8 cellular contexts compared by ENCODE assay signal in the genomic region with DNA sequence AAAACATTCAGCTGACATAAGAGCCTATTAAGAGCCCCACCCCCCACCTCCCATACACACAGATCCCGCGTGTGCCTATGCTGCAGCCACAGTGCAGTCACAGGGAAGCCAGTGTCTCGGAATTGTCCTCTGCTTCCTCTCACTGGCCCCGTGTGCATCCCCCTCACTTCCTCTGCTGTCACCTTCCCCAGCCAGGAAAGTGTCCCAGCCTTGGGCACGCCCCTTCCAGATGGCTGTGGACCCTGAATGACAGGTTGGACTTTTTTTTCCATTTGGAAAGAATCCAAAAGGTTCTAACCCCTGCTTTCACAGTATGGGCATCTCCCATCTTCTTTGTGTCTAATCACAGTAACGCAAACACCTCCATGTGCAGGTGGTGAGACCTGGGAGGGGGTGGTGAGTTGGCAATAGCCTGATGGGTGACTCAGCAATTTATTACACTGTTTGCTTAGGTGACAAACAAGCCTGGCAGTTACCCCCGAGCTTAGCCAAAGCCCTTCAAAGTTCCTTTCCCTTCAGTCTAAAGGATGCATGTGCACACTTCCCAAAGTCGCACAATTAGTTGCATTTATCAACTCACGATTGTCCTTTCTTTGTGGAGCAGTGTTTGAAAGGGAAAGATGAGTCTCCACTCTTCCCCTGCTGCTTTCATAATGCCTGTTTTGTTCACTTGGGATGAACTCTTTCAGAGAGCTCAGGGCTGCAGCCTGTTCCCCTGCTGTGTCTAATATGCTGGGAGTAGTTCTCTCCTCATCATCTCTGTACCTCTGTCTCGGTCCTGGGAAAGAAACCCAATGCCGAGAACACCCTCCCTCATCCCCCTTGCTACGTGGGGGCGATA.
DNase-seq lines count a peak whose midpoint lies in the region; ATAC-seq and TF ChIP-seq lines count a peak whose summit lies in the region.

No MANE protein-coding gene starts in this region.

- no peak for TF ChIP-seq CTCF in gastrocnemius medialis (IDR thresholded peaks at IDR 0.05 in 4 of 5, conservative IDR thresholded peaks at IDR 0.05 in 1 of 5)

- ATAC-seq in gastrocnemius medialis (no peak), GM18909 (IDR thresholded peaks at IDR 0.05; ENCODE audit: poor library complexity, unreplicated experiment) (no peak)

- no peaks in the 10 kb centered on the region for H3K36me3 ChIP-seq in gastrocnemius medialis

- H3K4me3 Mint-ChIP-seq in activated CD4-positive, alpha-beta T cell treated with anti-CD3 and anti-CD28 coated beads, Interleukin-2, amount 10 ng/mL, durations not matched to agents 7 days and 5 days = no peak overlapping the region

- in situ Hi-C loops in gastrocnemius medialis (cut with MboI; ENCODE audit: low sequenced_read_pairs in 4 of 4) = loop anchor here in 3 of 4 donors (10.0 to 25.0 kb wide), 3 partner anchors 366 to 396 kb away; no protein-coding TSS in a partner anchor

- no peak for TF ChIP-seq POLR2A in gastrocnemius medialis (IDR thresholded peaks at IDR 0.05)

- intact Hi-C loops in gastrocnemius medialis (cut with DNase I; ENCODE audit: low total_unique reads) = no loop called here

- CTCF ChIA-PET in activated CD4-positive, alpha-beta T cell treated with anti-CD3 and anti-CD28 coated beads, Interleukin-2, amount 10 ng/mL, durations not matched to agents 7 days and 5 days (lab: Charles Lee) = interaction anchor here (1.4 kb wide), 1 partner anchor 28 kb away, joined by 4 read pairs; no protein-coding TSS in a partner anchor

- H3K27ac Mint-ChIP-seq in activated CD4-positive, alpha-beta T cell treated with anti-CD3 and anti-CD28 coated beads, Interleukin-2, amount 10 ng/mL, durations not matched to agents 7 days and 5 days = peak overlapping the region; percentile 44

- DNase-seq in activated CD4-positive, alpha-beta T cell treated with anti-CD3 and anti-CD28 coated beads, Interleukin-2, amount 10 ng/mL, durations not matched to agents 7 days and 5 days = no peak
- no peak for DNase-seq in activated CD4-positive, alpha-beta T cell treated with anti-CD3 and anti-CD28 coated beads, Interleukin-2, amount 50 U/mL, for 1 hour
- DNase-seq in NCI-H345 treated with DMSO at 0.1 percent for 48 hours (lab: John Stamatoyannopoulos, UW; ENCODE audit: unreplicated experiment) (peak; percentile 85), dermis blood vessel endothelial cell (peak; percentile 29), gastrocnemius medialis (no peak), hepatic stellate cell (ENCODE audit: low spot score) (no peak)

- peaks cover 30 to 35% of the 10 kb centered on the region in 2 donors for H3K4me1 ChIP-seq in gastrocnemius medialis

- no peaks in the 10 kb centered on the region for H3K27me3 Mint-ChIP-seq in activated CD4-positive, alpha-beta T cell treated with anti-CD3 and anti-CD28 coated beads, Interleukin-2, amount 10 ng/mL, durations not matched to agents 7 days and 5 days

- no peaks in the 10 kb centered on the region for H3K27me3 ChIP-seq in gastrocnemius medialis

- H3K4me1 Mint-ChIP-seq in activated CD4-positive, alpha-beta T cell treated with anti-CD3 and anti-CD28 coated beads, Interleukin-2, amount 10 ng/mL, durations not matched to agents 7 days and 5 days = peaks cover 14% of the 10 kb centered on the region

- H3K9me3 ChIP-seq in gastrocnemius medialis = no peaks in the 10 kb centered on the region

- H3K27ac ChIP-seq in temporal lobe (ENCODE audit: low read depth, low read length) (peak overlapping the region; percentile 53), gastrocnemius medialis (no peak overlapping the region)

- H3K4me3 ChIP-seq in gastrocnemius medialis = no peak overlapping the region

- peaks cover 13% of the 10 kb centered on the region for H3K36me3 Mint-ChIP-seq in activated CD4-positive, alpha-beta T cell treated with anti-CD3 and anti-CD28 coated beads, Interleukin-2, amount 10 ng/mL, durations not matched to agents 7 days and 5 days (ENCODE audit: low read depth)

- POLR2A ChIA-PET in activated CD4-positive, alpha-beta T cell treated with anti-CD3 and anti-CD28 coated beads, Interleukin-2, amount 10 ng/mL, durations not matched to agents 7 days and 5 days (lab: Charles Lee) = no interaction called here

- H3K9me3 Mint-ChIP-seq in activated CD4-positive, alpha-beta T cell treated with anti-CD3 and anti-CD28 coated beads, Interleukin-2, amount 10 ng/mL, durations not matched to agents 7 days and 5 days = no peaks in the 10 kb centered on the region

Comparison
In these comparisons a context has a peak if more than half of its experiments do, and no peak if none do; other contexts are left out.
1. DNase-seq: peak in NCI-H345 treated with DMSO at 0.1 percent for 48 hours (single experiment) and dermis blood vessel endothelial cell (single experiment); none in activated CD4-positive, alpha-beta T cell treated with anti-CD3 and anti-CD28 coated beads, Interleukin-2, amount 10 ng/mL, durations not matched to agents 7 days and 5 days (single experiment), activated CD4-positive, alpha-beta T cell treated with anti-CD3 and anti-CD28 coated beads, Interleukin-2, amount 50 U/mL, for 1 hour (single experiment), gastrocnemius medialis (0 of 2) and hepatic stellate cell (single experiment).